12 cellular contexts compared by ENCODE assay signal in the genomic region with DNA sequence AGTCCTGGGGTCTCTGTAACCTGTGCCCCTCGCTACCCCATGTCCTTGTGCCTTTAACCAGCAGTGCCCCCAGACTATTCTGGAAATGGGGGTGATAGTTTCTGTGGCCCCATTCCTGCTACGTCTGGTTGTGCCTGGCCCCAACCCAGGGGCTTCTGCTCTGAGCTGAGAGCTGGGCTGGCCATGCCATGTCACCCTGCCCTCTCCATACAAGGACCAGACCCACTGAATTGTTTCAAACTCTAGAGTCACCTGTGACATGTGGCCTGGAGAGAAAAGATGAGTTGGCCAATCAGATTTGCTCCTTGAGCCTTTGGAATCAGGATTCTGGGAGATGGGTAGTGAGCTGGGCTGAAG.
DNase-seq lines count a peak whose midpoint lies in the region; ATAC-seq and TF ChIP-seq lines count a peak whose summit lies in the region.
"Had no signal": no experiment of that assay in that cellular context is flagged by ENCODE, and none has a peak within 500 bp of the region (broad histone marks: within the 10 kb centered on the region; RNA-seq: fewer than 3 reads in every experiment).

No MANE protein-coding gene starts in this region.

- H3K36me3 Mint-ChIP-seq in activated naive CD4-positive, alpha-beta T cell treated with anti-CD3 and anti-CD28 coated beads for 36 hours (ENCODE audit: low read depth) = no peaks in the 10 kb centered on the region
- H3K36me3 Mint-ChIP-seq in T-helper 17 cell (ENCODE audit: low read depth) = peaks cover 5% of the 10 kb centered on the region
- H3K36me3 Mint-ChIP-seq in glutamatergic neuron (ENCODE audit: unreplicated experiment) = peaks cover 2% of the 10 kb centered on the region

- H3K9me3 Mint-ChIP-seq in activated naive CD4-positive, alpha-beta T cell treated with anti-CD3 and anti-CD28 coated beads for 36 hours = no peaks in the 10 kb centered on the region
- H3K9me3 Mint-ChIP-seq in glutamatergic neuron (ENCODE audit: unreplicated experiment) = peaks cover 22% of the 10 kb centered on the region
- H3K9me3 Mint-ChIP-seq: activated T-cell treated with anti-CD3 and anti-CD28 coated beads, Interleukin-2, amount 50 U/mL, for 4 hours had no signal

- ATAC-seq in T-helper 17 cell (no peak), mucosa of descending colon (no peak), GM18505 (IDR thresholded peaks at IDR 0.05; ENCODE audit: unreplicated experiment) (no peak)

- DNase-seq in activated naive CD4-positive, alpha-beta T cell treated with anti-CD3 and anti-CD28 coated beads for 36 hours = no peak
- no peak for DNase-seq in activated naive CD4-positive, alpha-beta T cell (lab: John Stamatoyannopoulos, UW)
- DNase-seq in T-helper 17 cell = no peak
- no peak for DNase-seq in glutamatergic neuron
- no peak for DNase-seq in stomach
- DNase-seq in COLO829 (ENCODE audit: low spot score) = no peak
- DNase-seq in mucosa of descending colon = no peak
- DNase-seq: hippocampal formation, NCI-H1092 had no signal

- intact Hi-C loops in activated naive CD4-positive, alpha-beta T cell treated with anti-CD3 and anti-CD28 coated beads for 36 hours (cut with micrococcal nuclease) = no loop called here
- intact Hi-C loops in stomach (cut with DNase I; ENCODE audit: low total_unique reads) (no loop called here), mucosa of descending colon (cut with DNase I, micrococcal nuclease) (no loop called here)

- H3K27me3 ChIP-seq in stomach = no peaks in the 10 kb centered on the region
- H3K27me3 ChIP-seq: suprapubic skin had no signal

- H3K27me3 Mint-ChIP-seq in activated naive CD4-positive, alpha-beta T cell treated with anti-CD3 and anti-CD28 coated beads for 36 hours (ENCODE audit: low read depth) = no peaks in the 10 kb centered on the region
- peaks cover 3% of the 10 kb centered on the region for H3K27me3 Mint-ChIP-seq in T-helper 17 cell
- H3K27me3 Mint-ChIP-seq in glutamatergic neuron (ENCODE audit: unreplicated experiment) = peaks cover 20% of the 10 kb centered on the region

- H3K27ac Mint-ChIP-seq in activated naive CD4-positive, alpha-beta T cell treated with anti-CD3 and anti-CD28 coated beads for 36 hours = peak overlapping the region; percentile 93
- peak overlapping the region; percentile 47 for H3K27ac Mint-ChIP-seq in T-helper 17 cell
- H3K27ac Mint-ChIP-seq in glutamatergic neuron (ENCODE audit: unreplicated experiment) = peak overlapping the region; percentile 88

- no peak overlapping the region for H3K4me3 ChIP-seq in stomach
- no peak overlapping the region for H3K4me3 ChIP-seq in mucosa of descending colon
- H3K4me3 ChIP-seq: suprapubic skin had no signal

- WGBS in stomach, 5 donors = 80 to 96% (median 94%) methylated on average over 2 of the region's 2 CpGs

- peak overlapping the region; percentile 13 to 78 (median 73) for H3K27ac ChIP-seq in stomach

- H3K36me3 ChIP-seq in stomach (no peaks in the 10 kb centered on the region), mucosa of descending colon (ENCODE audit: low read depth) (no peaks in the 10 kb centered on the region)
- H3K36me3 ChIP-seq: suprapubic skin had no signal

- CTCF ChIA-PET in activated naive CD4-positive, alpha-beta T cell treated with anti-CD3 and anti-CD28 coated beads for 36 hours (lab: Charles Lee) = interaction anchor here (0.8 to 2.0 kb wide), 6 partner anchors 9 to 128 kb away, joined by 3 to 9 read pairs (median 3); partner anchors contain the start of gene GRK5

- TF ChIP-seq EP300 in stomach (IDR thresholded peaks at IDR 0.05) = no peak

- H3K4me3 Mint-ChIP-seq in activated naive CD4-positive, alpha-beta T cell treated with anti-CD3 and anti-CD28 coated beads for 36 hours = no peak overlapping the region
- H3K4me3 Mint-ChIP-seq in T-helper 17 cell (peak overlapping the region; percentile 19), glutamatergic neuron (ENCODE audit: unreplicated experiment) (no peak overlapping the region)

- peaks cover 60% of the 10 kb centered on the region for H3K4me1 Mint-ChIP-seq in activated naive CD4-positive, alpha-beta T cell treated with anti-CD3 and anti-CD28 coated beads for 36 hours (ENCODE audit: low read depth)
- H3K4me1 Mint-ChIP-seq in T-helper 17 cell (peaks cover 40% of the 10 kb centered on the region), glutamatergic neuron (ENCODE audit: low read depth, unreplicated experiment) (peaks cover 65% of the 10 kb centered on the region)

- TF ChIP-seq POLR2A in stomach (IDR thresholded peaks at IDR 0.05) = no peak
- TF ChIP-seq POLR2A in GM18505 (IDR thresholded peaks at IDR 0.05; ENCODE audit: borderline replicate concordance, extremely low read depth, insufficient read depth, insufficient read length) = no peak

- H3K4me1 ChIP-seq in stomach = peaks cover 17 to 86% (median 54%) of the 10 kb centered on the region in 4 donors
- peaks cover 4% of the 10 kb centered on the region for H3K4me1 ChIP-seq in mucosa of descending colon (ENCODE audit: low read depth)

- H3K9me3 ChIP-seq in T-helper 17 cell (ENCODE audit: control insufficient read depth, low read length, poor library complexity, severe bottlenecking) (no peaks in the 10 kb centered on the region), stomach (no peaks in the 10 kb centered on the region), mucosa of descending colon (no peaks in the 10 kb centered on the region)
- H3K9me3 ChIP-seq: suprapubic skin had no signal

- TF ChIP-seq CTCF in glutamatergic neuron (IDR thresholded peaks at IDR 0.05; ENCODE audit: partially characterized antibody, unreplicated experiment) (no peak), stomach (IDR thresholded peaks at IDR 0.05) (no peak), mucosa of descending colon (IDR thresholded peaks at IDR 0.05) (no peak)
